Comparison of ENCODE assay signal across 9 cellular contexts in the genomic region with DNA sequence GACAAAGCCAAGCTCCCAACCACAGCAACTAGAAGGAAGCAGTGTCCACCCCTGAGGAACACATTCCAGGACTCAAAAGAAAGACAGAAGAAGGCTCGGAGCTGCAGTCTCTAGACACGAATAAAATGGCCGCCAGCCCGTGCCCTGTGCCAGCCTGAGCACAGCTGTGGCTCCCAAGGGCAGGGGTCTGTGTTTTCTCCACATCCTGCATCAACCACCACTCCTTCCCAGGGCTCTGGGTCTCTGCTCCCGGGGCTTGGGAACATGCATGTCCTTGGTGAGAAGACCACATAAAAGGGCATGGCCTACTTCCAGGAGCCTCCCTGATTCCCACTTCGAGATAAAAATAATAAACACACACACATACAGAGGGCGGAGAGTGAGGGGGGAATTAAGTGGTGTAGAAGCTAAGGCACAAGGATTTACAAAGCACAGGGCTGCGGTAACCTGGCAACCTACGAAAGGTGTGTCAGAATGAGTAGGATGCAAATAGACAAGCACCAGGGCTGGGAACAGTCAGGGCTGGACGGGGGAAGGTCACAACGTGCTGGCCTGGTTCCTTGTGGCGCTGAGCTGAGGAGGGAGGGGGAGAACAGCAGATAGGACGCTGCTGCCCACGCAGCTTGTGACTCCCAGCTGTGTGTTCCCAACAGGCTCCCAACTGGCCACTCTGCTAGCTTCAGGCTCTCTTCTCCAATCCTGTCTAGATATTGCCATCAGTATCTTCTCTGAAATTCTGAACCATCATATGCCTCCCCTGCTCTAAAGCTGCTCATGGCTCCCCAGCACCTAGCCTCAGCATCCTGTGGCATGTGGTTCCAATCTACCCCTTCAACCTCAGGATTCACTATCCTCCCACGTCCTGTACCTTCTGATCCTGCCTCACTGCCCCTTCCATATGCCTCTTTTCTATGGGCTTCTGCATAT.
DNase-seq lines count a peak whose midpoint lies in the region; ATAC-seq and TF ChIP-seq lines count a peak whose summit lies in the region.
"Had no signal": no experiment of that assay in that cellular context is flagged by ENCODE, and none has a peak within 500 bp of the region (broad histone marks: within the 10 kb centered on the region; RNA-seq: fewer than 3 reads in every experiment).

No MANE protein-coding gene starts in this region.

- H3K27ac ChIP-seq in suprapubic skin, result peak overlapping the region; percentile 71

- no peak for TF ChIP-seq EP300 in suprapubic skin (IDR thresholded peaks at IDR 0.05)

- H3K4me1 Mint-ChIP-seq in activated CD8-positive, alpha-beta T cell treated with anti-CD3 and anti-CD28 coated beads for 36 hours (ENCODE audit: low read depth), result peaks cover 72% of the 10 kb centered on the region
- H3K4me1 Mint-ChIP-seq in effector memory CD8-positive, alpha-beta T cell (ENCODE audit: low read depth in 2 of 2), result peaks cover 63 to 67% of the 10 kb centered on the region in 2 donors

- no peaks in the 10 kb centered on the region for H3K27me3 Mint-ChIP-seq in activated CD8-positive, alpha-beta T cell treated with anti-CD3 and anti-CD28 coated beads for 36 hours
- H3K27me3 Mint-ChIP-seq in effector memory CD8-positive, alpha-beta T cell, result no peaks in the 10 kb centered on the region

- no peak for TF ChIP-seq CTCF in activated CD8-positive, alpha-beta T cell treated with anti-CD3 and anti-CD28 coated beads for 36 hours (IDR thresholded peaks at IDR 0.05)
- TF ChIP-seq CTCF in suprapubic skin (IDR thresholded peaks at IDR 0.05), result no peak

- H3K4me3 ChIP-seq in suprapubic skin, result no peak overlapping the region

- 51% methylated on average over 15 of the region's 15 CpGs for WGBS in suprapubic skin

- peak; percentile 31 for ATAC-seq in activated CD8-positive, alpha-beta T cell treated with anti-CD3 and anti-CD28 coated beads for 36 hours
- ATAC-seq in effector memory CD8-positive, alpha-beta T cell (replicated peaks), result no peak

- CTCF ChIA-PET in activated CD8-positive, alpha-beta T cell treated with anti-CD3 and anti-CD28 coated beads for 36 hours (lab: Charles Lee), result interaction anchor here (0.9 to 2.9 kb wide), 11 partner anchors 9 to 125 kb away, joined by 3 to 17 read pairs (median 4); no protein-coding TSS in a partner anchor

- H3K9me3 Mint-ChIP-seq in activated CD8-positive, alpha-beta T cell treated with anti-CD3 and anti-CD28 coated beads for 36 hours, result no peaks in the 10 kb centered on the region
- no peaks in the 10 kb centered on the region for H3K9me3 Mint-ChIP-seq in effector memory CD8-positive, alpha-beta T cell

- H3K36me3 Mint-ChIP-seq in activated CD8-positive, alpha-beta T cell treated with anti-CD3 and anti-CD28 coated beads for 36 hours (ENCODE audit: low read depth), result peaks cover 38% of the 10 kb centered on the region
- peaks cover 27% of the 10 kb centered on the region for H3K36me3 Mint-ChIP-seq in effector memory CD8-positive, alpha-beta T cell (ENCODE audit: insufficient read depth)

- peak overlapping the region; percentile 73 for H3K27ac Mint-ChIP-seq in activated CD8-positive, alpha-beta T cell treated with anti-CD3 and anti-CD28 coated beads for 36 hours
- H3K27ac Mint-ChIP-seq in effector memory CD8-positive, alpha-beta T cell, result peak overlapping the region; percentile 87 to 100

- no peaks in the 10 kb centered on the region for H3K27me3 ChIP-seq in suprapubic skin

- H3K4me3 Mint-ChIP-seq in activated CD8-positive, alpha-beta T cell treated with anti-CD3 and anti-CD28 coated beads for 36 hours, result no peak overlapping the region
- H3K4me3 Mint-ChIP-seq in effector memory CD8-positive, alpha-beta T cell, result no peak overlapping the region

- intact Hi-C loops in activated CD8-positive, alpha-beta T cell treated with anti-CD3 and anti-CD28 coated beads for 36 hours (cut with micrococcal nuclease), result no loop called here

- peaks cover 16% of the 10 kb centered on the region for H3K36me3 ChIP-seq in suprapubic skin

- no peak for DNase-seq in activated CD8-positive, alpha-beta T cell treated with anti-CD3 and anti-CD28 coated beads for 36 hours
- no peak for DNase-seq in effector memory CD8-positive, alpha-beta T cell
- DNase-seq in midbrain (lab: John Stamatoyannopoulos, UW), result peak; percentile 34
- no peak for DNase-seq in suprapubic skin (ENCODE audit: low spot score in 2 of 2)
- DNase-seq in SK-N-DZ (ENCODE audit: low spot score), result no peak
- DNase-seq in HuH-7 (ENCODE audit: low spot score), result no peak
- no peak for DNase-seq in HuH-7.5 (ENCODE audit: low spot score)
- DNase-seq: HCEC 1CT; stimulated activated CD4-positive, alpha-beta T cell treated with anti-CD3 and anti-CD28 coated beads, Interleukin-15, amount 100 ng/mL, for 24 hours had no signal

- H3K4me1 ChIP-seq in suprapubic skin, result peaks cover 58% of the 10 kb centered on the region

- POLR2A ChIA-PET in activated CD8-positive, alpha-beta T cell treated with anti-CD3 and anti-CD28 coated beads for 36 hours (lab: Charles Lee), result interaction anchor here (1.0 to 2.2 kb wide), 4 partner anchors 10 to 31 kb away, joined by 3 to 6 read pairs (median 4); no protein-coding TSS in a partner anchor

- TF ChIP-seq POLR2A in suprapubic skin (IDR thresholded peaks at IDR 0.05), result no peak

- H3K9me3 ChIP-seq in suprapubic skin, result no peaks in the 10 kb centered on the region
